Comparison of ENCODE assay signal across 8 cellular contexts in genomic region chr16:24609740-24610420, GRCh38.
DNase-seq lines count a peak whose midpoint lies in the region; ATAC-seq and TF ChIP-seq lines count a peak whose summit lies in the region.

No MANE protein-coding gene starts in this region.

- H3K27me3 Mint-ChIP-seq in activated naive CD8-positive, alpha-beta T cell treated with anti-CD3 and anti-CD28 coated beads, Interleukin-2, amount 50 U/mL, for 24 hours: peaks cover 46% of the 10 kb centered on the region
- peaks cover 52% of the 10 kb centered on the region for H3K27me3 Mint-ChIP-seq in progenitor cell of endocrine pancreas

- H3K4me3 ChIP-seq in right atrium auricular region: peak overlapping the region; percentile 17 to 44

- peaks cover 14% of the 10 kb centered on the region for H3K4me1 Mint-ChIP-seq in activated naive CD8-positive, alpha-beta T cell treated with anti-CD3 and anti-CD28 coated beads, Interleukin-2, amount 50 U/mL, for 24 hours
- H3K4me1 Mint-ChIP-seq in progenitor cell of endocrine pancreas (ENCODE audit: low read depth): peaks cover 14% of the 10 kb centered on the region

- no peaks in the 10 kb centered on the region for H3K27me3 ChIP-seq in right atrium auricular region

- H3K9me3 ChIP-seq in right atrium auricular region: no peaks in the 10 kb centered on the region

- H3K27ac Mint-ChIP-seq in activated naive CD8-positive, alpha-beta T cell treated with anti-CD3 and anti-CD28 coated beads, Interleukin-2, amount 50 U/mL, for 24 hours: no peak overlapping the region
- no peak overlapping the region for H3K27ac Mint-ChIP-seq in progenitor cell of endocrine pancreas

- in situ Hi-C loops in Caki2 (cut with HindIII; ENCODE audit: low pct_unique_long_range_greater_than_20kb, low sequenced_read_pairs): no loop called here

- peak; percentile 49 for DNase-seq in Caki2 (ENCODE audit: low read depth)
- DNase-seq in NCI-H1092 (lab: John Stamatoyannopoulos, UW): peak; percentile 43
- peak; percentile 28 for DNase-seq in activated naive CD8-positive, alpha-beta T cell treated with anti-CD3 and anti-CD28 coated beads, Interleukin-2, amount 50 U/mL, for 24 hours
- peak; percentile 68 for DNase-seq in right atrium auricular region (ENCODE audit: low spot score)
- peak; percentile 22 for DNase-seq in progenitor cell of endocrine pancreas (ENCODE audit: low spot score, unreplicated experiment)
- no peak for DNase-seq in HuH-7.5 (ENCODE audit: low spot score)

- peak overlapping the region; percentile 32 for H3K4me3 Mint-ChIP-seq in activated naive CD8-positive, alpha-beta T cell treated with anti-CD3 and anti-CD28 coated beads, Interleukin-2, amount 50 U/mL, for 24 hours
- H3K4me3 Mint-ChIP-seq in progenitor cell of endocrine pancreas (ENCODE audit: low read depth): peak overlapping the region; percentile 63

- no peaks in the 10 kb centered on the region for H3K36me3 Mint-ChIP-seq in activated naive CD8-positive, alpha-beta T cell treated with anti-CD3 and anti-CD28 coated beads, Interleukin-2, amount 50 U/mL, for 24 hours (ENCODE audit: low read depth)
- no peaks in the 10 kb centered on the region for H3K36me3 Mint-ChIP-seq in progenitor cell of endocrine pancreas (ENCODE audit: insufficient read depth)

- no peaks in the 10 kb centered on the region for H3K9me3 Mint-ChIP-seq in activated naive CD8-positive, alpha-beta T cell treated with anti-CD3 and anti-CD28 coated beads, Interleukin-2, amount 50 U/mL, for 24 hours
- H3K9me3 Mint-ChIP-seq in progenitor cell of endocrine pancreas (ENCODE audit: low read depth): no peaks in the 10 kb centered on the region

- H3K36me3 ChIP-seq in right atrium auricular region: no peaks in the 10 kb centered on the region

- no peak overlapping the region for H3K27ac ChIP-seq in right atrium auricular region

- TF ChIP-seq CTCF in right atrium auricular region (IDR thresholded peaks at IDR 0.05): no peak
- TF ChIP-seq CTCF in progenitor cell of endocrine pancreas (IDR thresholded peaks at IDR 0.05; ENCODE audit: unreplicated experiment): no peak

- H3K4me1 ChIP-seq in right atrium auricular region: peaks cover 0 to 10% of the 10 kb centered on the region in 2 donors

- ATAC-seq in activated naive CD8-positive, alpha-beta T cell treated with anti-CD3 and anti-CD28 coated beads, Interleukin-2, amount 50 U/mL, for 24 hours: no peak
- ATAC-seq in GM18870 (IDR thresholded peaks at IDR 0.05; ENCODE audit: unreplicated experiment) (no peak), GM21423 (IDR thresholded peaks at IDR 0.05; ENCODE audit: unreplicated experiment) (no peak)
